Comparison of ENCODE assay signal across 15 cellular contexts in the genomic region with DNA sequence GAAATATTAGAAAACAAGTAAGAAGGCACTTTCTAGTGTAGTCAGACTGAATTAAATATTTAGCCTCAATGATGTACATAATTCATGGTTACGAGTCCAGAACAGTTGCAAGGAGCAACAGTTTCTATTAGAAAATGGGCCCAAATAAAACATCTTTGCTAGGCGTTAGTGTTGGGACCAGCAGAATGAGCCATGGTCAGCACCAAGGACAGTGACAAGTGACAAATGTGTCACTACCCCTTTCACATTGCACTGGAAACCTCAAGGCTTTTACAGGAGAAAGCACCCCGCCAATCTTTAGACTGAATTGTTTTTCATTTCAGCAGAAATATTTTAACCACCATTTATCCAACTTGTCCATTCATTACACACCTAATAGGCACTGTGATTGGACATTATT.
DNase-seq lines count a peak whose midpoint lies in the region; ATAC-seq and TF ChIP-seq lines count a peak whose summit lies in the region.
"Had no signal": no experiment of that assay in that cellular context is flagged by ENCODE, and none has a peak within 500 bp of the region (broad histone marks: within the 10 kb centered on the region; RNA-seq: fewer than 3 reads in every experiment).

No MANE protein-coding gene starts in this region.

- DNase-seq in GM23338 (ENCODE audit: low spot score) = peak; percentile 78
- peak; percentile 60 for DNase-seq in Karpas-422
- DNase-seq in SJCRH30 = peak; percentile 15 to 59
- no peak for DNase-seq in left lobe of liver (ENCODE audit: low spot score)
- no peak for DNase-seq in activated gamma-delta T cell treated with Interleukin-2 at 50 U/mL for 16 hours
- no peak for DNase-seq in NCI-H187 (lab: John Stamatoyannopoulos, UW)
- DNase-seq in NCI-H128 (lab: John Stamatoyannopoulos, UW; ENCODE audit: unreplicated experiment) = no peak
- DNase-seq: activated CD4-positive, alpha-beta memory T cell treated with anti-CD3 and anti-CD28 coated beads, Interleukin-2, amount 10 ng/mL, durations not matched to agents 7 days and 5 days; activated naive CD4-positive, alpha-beta T cell treated with Interleukin-2 at 50 U/mL for 16 hours; NCI-H146; NCI-H748 treated with DMSO at 0.1 percent for 48 hours; stimulated activated CD4-positive, alpha-beta T cell treated with anti-CD3 and anti-CD28 coated beads, Interleukin-12 subunit alpha, Interleukin-12 subunit beta, amount 100 ng/mL, for 4 hours; thyroid gland had no signal

- peaks cover 6% of the 10 kb centered on the region for H3K27me3 Mint-ChIP-seq in GM23338 (ENCODE audit: insufficient read depth, low read depth, poor library complexity)
- H3K27me3 Mint-ChIP-seq: activated CD4-positive, alpha-beta memory T cell treated with anti-CD3 and anti-CD28 coated beads, Interleukin-2, amount 10 ng/mL, durations not matched to agents 7 days and 5 days had no signal

- H3K4me1 ChIP-seq in GM23338 (ENCODE audit: insufficient read depth) (no peaks in the 10 kb centered on the region), Karpas-422 (ENCODE audit: low read length) (no peaks in the 10 kb centered on the region), SJCRH30 (no peaks in the 10 kb centered on the region)
- H3K4me1 ChIP-seq: thyroid gland had no signal

- H3K27ac ChIP-seq in GM23338 (ENCODE audit: low read depth) = no peak overlapping the region
- H3K27ac ChIP-seq in Karpas-422 (ENCODE audit: low read length) = no peak overlapping the region
- no peak overlapping the region for H3K27ac ChIP-seq in SJCRH30
- H3K27ac ChIP-seq: thyroid gland had no signal

- H3K4me3 Mint-ChIP-seq in GM23338 = no peak overlapping the region
- H3K4me3 Mint-ChIP-seq: activated CD4-positive, alpha-beta memory T cell treated with anti-CD3 and anti-CD28 coated beads, Interleukin-2, amount 10 ng/mL, durations not matched to agents 7 days and 5 days had no signal

- ATAC-seq in GM23338 (peak; percentile 79), left lobe of liver (peak; percentile 53), HG02870 (IDR thresholded peaks at IDR 0.05; ENCODE audit: unreplicated experiment) (no peak)

- H3K4me1 Mint-ChIP-seq in GM23338 = peaks cover 3% of the 10 kb centered on the region; the same call in 1 of the 3 replicates
- H3K4me1 Mint-ChIP-seq: activated CD4-positive, alpha-beta memory T cell treated with anti-CD3 and anti-CD28 coated beads, Interleukin-2, amount 10 ng/mL, durations not matched to agents 7 days and 5 days had no signal

- H3K27me3 ChIP-seq in GM23338 (ENCODE audit: insufficient read depth) (no peaks in the 10 kb centered on the region), Karpas-422 (ENCODE audit: low read length) (no peaks in the 10 kb centered on the region), SJCRH30 (no peaks in the 10 kb centered on the region)
- H3K27me3 ChIP-seq: thyroid gland had no signal

- H4K20me1 ChIP-seq in GM23338 (replicated peaks; ENCODE audit: insufficient read depth) (no peaks in the 10 kb centered on the region), Karpas-422 (ENCODE audit: insufficient read depth, low read depth, low read length) (no peaks in the 10 kb centered on the region)

- no peaks in the 10 kb centered on the region for H3K36me3 ChIP-seq in GM23338 (ENCODE audit: insufficient read depth)
- no peaks in the 10 kb centered on the region for H3K36me3 ChIP-seq in Karpas-422 (ENCODE audit: insufficient read depth, low read length)
- no peaks in the 10 kb centered on the region for H3K36me3 ChIP-seq in SJCRH30
- H3K36me3 ChIP-seq: thyroid gland had no signal

- H2AFZ ChIP-seq in GM23338 (no peak overlapping the region), Karpas-422 (ENCODE audit: low read length) (no peak overlapping the region)

- H3K4me3 ChIP-seq in GM23338 (no peak overlapping the region), Karpas-422 (ENCODE audit: low read length) (no peak overlapping the region), SJCRH30 (no peak overlapping the region)
- H3K4me3 ChIP-seq: lung, thyroid gland had no signal

- no peak overlapping the region for H3K27ac Mint-ChIP-seq in GM23338
- H3K27ac Mint-ChIP-seq: activated CD4-positive, alpha-beta memory T cell treated with anti-CD3 and anti-CD28 coated beads, Interleukin-2, amount 10 ng/mL, durations not matched to agents 7 days and 5 days had no signal

- no peak overlapping the region for H3K4me2 ChIP-seq in GM23338
- no peak overlapping the region for H3K4me2 ChIP-seq in Karpas-422 (ENCODE audit: low read depth, low read length, poor library complexity, severe bottlenecking)

- no peaks in the 10 kb centered on the region for H3K36me3 Mint-ChIP-seq in GM23338 (ENCODE audit: low read depth)

- no peak overlapping the region for H3K9ac ChIP-seq in Karpas-422 (ENCODE audit: low read length)

- H3K9me3 ChIP-seq in Karpas-422 (ENCODE audit: low read length) (no peaks in the 10 kb centered on the region), SJCRH30 (replicated peaks) (no peaks in the 10 kb centered on the region)
- H3K9me3 ChIP-seq: thyroid gland had no signal

- no peaks in the 10 kb centered on the region for H3K9me3 Mint-ChIP-seq in GM23338

- H3K9me2 ChIP-seq in GM23338 (ENCODE audit: insufficient read depth) = no peaks in the 10 kb centered on the region; the same call in 1 of the 2 replicates
- no peaks in the 10 kb centered on the region for H3K9me2 ChIP-seq in Karpas-422 (replicated peaks; ENCODE audit: insufficient read depth, low read length)

- no peak for TF ChIP-seq CTCF in GM23338 (conservative IDR thresholded peaks at IDR 0.05; ENCODE audit: low read depth in 2 of 2)

- H3K79me2 ChIP-seq in GM23338 (replicated peaks; ENCODE audit: insufficient read depth) = no peaks in the 10 kb centered on the region
- no peaks in the 10 kb centered on the region for H3K79me2 ChIP-seq in Karpas-422 (ENCODE audit: low read length)

- no peaks in the 10 kb centered on the region for H3F3A ChIP-seq in GM23338 (replicated peaks; ENCODE audit: low read depth)

TF ChIP-seq in GM23338, 12 proteins besides CTCF, POLR2A, EP300 and RAD21:
- no peak for TF ChIP-seq NANOG (IDR thresholded peaks at IDR 0.05; ENCODE audit: borderline replicate concordance)
- TF ChIP-seq CREB1 (CRISPR knock-in tag; IDR thresholded peaks at IDR 0.05; ENCODE audit: low read depth) = peak; percentile 47
- TF ChIP-seq JUNB (IDR thresholded peaks at IDR 0.05; ENCODE audit: unreplicated experiment) = no peak
- TF ChIP-seq, protein P1, sequence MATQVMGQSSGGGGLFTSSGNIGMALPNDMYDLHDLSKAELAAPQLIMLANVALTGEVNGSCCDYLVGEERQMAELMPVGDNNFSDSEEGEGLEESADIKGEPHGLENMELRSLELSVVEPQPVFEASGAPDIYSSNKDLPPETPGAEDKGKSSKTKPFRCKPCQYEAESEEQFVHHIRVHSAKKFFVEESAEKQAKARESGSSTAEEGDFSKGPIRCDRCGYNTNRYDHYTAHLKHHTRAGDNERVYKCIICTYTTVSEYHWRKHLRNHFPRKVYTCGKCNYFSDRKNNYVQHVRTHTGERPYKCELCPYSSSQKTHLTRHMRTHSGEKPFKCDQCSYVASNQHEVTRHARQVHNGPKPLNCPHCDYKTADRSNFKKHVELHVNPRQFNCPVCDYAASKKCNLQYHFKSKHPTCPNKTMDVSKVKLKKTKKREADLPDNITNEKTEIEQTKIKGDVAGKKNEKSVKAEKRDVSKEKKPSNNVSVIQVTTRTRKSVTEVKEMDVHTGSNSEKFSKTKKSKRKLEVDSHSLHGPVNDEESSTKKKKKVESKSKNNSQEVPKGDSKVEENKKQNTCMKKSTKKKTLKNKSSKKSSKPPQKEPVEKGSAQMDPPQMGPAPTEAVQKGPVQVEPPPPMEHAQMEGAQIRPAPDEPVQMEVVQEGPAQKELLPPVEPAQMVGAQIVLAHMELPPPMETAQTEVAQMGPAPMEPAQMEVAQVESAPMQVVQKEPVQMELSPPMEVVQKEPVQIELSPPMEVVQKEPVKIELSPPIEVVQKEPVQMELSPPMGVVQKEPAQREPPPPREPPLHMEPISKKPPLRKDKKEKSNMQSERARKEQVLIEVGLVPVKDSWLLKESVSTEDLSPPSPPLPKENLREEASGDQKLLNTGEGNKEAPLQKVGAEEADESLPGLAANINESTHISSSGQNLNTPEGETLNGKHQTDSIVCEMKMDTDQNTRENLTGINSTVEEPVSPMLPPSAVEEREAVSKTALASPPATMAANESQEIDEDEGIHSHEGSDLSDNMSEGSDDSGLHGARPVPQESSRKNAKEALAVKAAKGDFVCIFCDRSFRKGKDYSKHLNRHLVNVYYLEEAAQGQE (IDR thresholded peaks at IDR 0.05; ENCODE audit: unreplicated experiment) = peak; percentile 87
- TF ChIP-seq EZH2phosphoT487 (IDR thresholded peaks at IDR 0.05; ENCODE audit: unreplicated experiment) = no peak
- TF ChIP-seq ZNF331 (CRISPR knock-in tag; IDR thresholded peaks at IDR 0.05; ENCODE audit: low read depth) = no peak
- TF ChIP-seq, protein P2, sequence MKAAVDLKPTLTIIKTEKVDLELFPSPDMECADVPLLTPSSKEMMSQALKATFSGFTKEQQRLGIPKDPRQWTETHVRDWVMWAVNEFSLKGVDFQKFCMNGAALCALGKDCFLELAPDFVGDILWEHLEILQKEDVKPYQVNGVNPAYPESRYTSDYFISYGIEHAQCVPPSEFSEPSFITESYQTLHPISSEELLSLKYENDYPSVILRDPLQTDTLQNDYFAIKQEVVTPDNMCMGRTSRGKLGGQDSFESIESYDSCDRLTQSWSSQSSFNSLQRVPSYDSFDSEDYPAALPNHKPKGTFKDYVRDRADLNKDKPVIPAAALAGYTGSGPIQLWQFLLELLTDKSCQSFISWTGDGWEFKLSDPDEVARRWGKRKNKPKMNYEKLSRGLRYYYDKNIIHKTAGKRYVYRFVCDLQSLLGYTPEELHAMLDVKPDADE (IDR thresholded peaks at IDR 0.05) = no peak

Comparison
In these comparisons a context has a peak if more than half of its experiments do, and no peak if none do; other contexts are left out.
1. DNase-seq: peak in GM23338 (single experiment), Karpas-422 (single experiment) and SJCRH30 (2 of 2); none in left lobe of liver (single experiment), activated gamma-delta T cell treated with Interleukin-2 at 50 U/mL for 16 hours (single experiment), NCI-H187 (0 of 2) and NCI-H128 (single experiment).